ENCODE assay signal across 1 cellular context in the genomic region with DNA sequence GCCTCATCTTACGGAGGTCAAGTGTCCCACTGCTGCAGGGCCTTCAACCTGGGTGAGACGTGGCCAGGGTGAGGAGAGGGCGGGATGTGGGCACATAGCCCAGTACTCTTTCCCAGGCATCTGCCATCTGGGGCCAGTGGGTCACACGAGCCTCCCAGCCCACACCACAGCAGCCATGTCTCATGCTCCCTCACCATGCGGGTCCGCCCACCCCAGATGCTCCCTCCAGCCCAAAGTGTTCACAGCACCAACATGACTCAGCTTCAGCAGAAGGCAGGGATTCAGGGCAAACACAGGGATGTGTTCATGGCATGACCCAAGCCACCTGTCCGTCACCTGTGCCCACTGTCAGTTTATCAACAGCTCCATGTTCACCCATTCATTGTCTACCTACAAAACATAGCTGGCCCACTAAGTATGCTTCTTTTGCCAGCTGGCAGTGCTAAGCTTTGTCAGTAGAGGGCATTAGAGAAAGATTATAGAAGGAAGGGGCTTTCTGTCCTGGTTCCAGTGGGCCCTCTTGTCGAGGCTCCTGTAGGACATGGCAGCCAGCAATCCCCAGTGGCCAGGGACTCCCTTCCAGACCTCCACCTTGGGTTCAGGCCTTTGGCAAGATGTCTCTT.
TF ChIP-seq lines count a peak whose summit lies in the region.

No MANE protein-coding gene starts in this region.

TF ChIP-seq in SK-N-SH, 30 proteins besides CTCF, POLR2A, EP300 and RAD21 (continued from another document):
- TF ChIP-seq REST (IDR thresholded peaks at IDR 0.05; ENCODE audit: low read depth, low read length), result no peak
- TF ChIP-seq TEAD4 (IDR thresholded peaks at IDR 0.05; ENCODE audit: borderline replicate concordance, insufficient read depth), result no peak
- TF ChIP-seq SIN3A (IDR thresholded peaks at IDR 0.05; ENCODE audit: borderline replicate concordance, low read depth, low read length), result no peak
- TF ChIP-seq JUND (IDR thresholded peaks at IDR 0.05), result no peak
